Comparison of ENCODE assay signal across 8 cellular contexts in the genomic region with DNA sequence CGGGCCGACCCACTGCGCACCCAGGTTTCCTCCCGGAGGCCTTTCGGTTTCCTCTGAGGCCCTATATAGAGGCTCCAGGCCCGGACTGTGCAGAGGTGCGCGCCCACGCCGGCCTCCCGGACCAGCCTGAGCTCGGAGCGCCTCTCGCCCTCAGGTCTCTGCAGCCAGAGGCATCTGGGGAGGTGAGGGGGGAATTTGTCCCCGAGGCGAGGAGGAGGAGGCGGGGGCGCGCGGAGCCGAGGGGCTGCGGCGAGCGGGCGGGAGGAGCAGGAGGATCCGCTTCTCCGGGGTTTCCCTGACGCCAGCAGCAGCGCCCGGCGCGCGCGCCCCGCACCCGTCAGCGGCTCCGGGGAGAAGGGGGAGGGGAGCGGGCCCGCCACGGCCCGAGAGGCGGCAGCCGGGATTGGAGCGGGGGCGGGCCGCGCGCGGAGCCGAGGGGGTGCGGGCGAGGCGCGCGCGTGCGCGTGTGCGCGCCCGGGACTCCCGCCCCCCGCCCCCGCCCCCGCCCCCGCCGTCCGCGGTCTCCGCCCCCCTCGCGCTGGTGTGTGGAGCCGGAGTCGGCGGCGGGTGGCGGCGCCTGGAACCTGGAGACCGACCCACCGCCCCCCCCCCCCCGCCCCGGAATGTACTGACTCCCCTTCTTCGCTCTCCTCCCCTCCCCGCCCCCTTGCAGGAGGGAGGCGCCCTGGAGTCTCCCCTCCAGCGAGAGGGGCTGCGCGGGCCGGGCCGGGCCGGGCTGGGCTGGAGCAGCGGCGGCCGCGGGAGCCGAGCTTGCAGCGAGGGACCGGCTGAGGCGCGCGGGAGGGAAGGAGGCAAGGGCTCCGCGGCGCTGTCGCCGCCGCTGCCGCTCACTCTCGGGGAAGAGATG. TPM values are rescaled to one million over a fixed set of nuclear protein-coding genes. Genes with fewer than 3 reads are reported as not detected.
DNase-seq lines count a peak whose midpoint lies in the region; ATAC-seq, FAIRE-seq and TF ChIP-seq lines count a peak whose summit lies in the region.

TSS of gene NEO1 (plus strand) at position 653 of the 868 bp plus-strand sequence. CDS start at position 866, 213 bp downstream.

- H3K14ac ChIP-seq in H1 (ENCODE audit: insufficient read length): no peak within 1 kb of the TSS

- peak within 1 kb of the TSS; percentile 79; the same call in 1 of the 2 replicates for H3K18ac ChIP-seq in H1 (ENCODE audit: extremely low read depth, low read length)

- peak within 1 kb of the TSS; percentile 84 for H3K4me3 Mint-ChIP-seq in memory B cell

- peaks cover 1% of the 10 kb centered on the region for H3K27me3 Mint-ChIP-seq in memory B cell

- FAIRE-seq in GM19239 (lab: Jason Lieb, UNC) (peak; percentile 57), H1 (lab: Jason Lieb, UNC) (no peak)

- peak within 1 kb of the TSS; percentile 79; the same call in 1 of the 2 replicates for H2BK5ac ChIP-seq in H1 (ENCODE audit: low read depth, low read length)

- H4K8ac ChIP-seq in H1 (ENCODE audit: extremely low read depth, insufficient read depth, low read length): peak within 1 kb of the TSS; percentile 80

- H3K79me2 ChIP-seq in H1 (ENCODE audit: control insufficient read depth in 1 of 2, insufficient read depth in 2 of 2, low read length in 2 of 2): peaks cover 3 to 39% of the 10 kb centered on the region in 2 experiments; a peak in 3 of 4 replicates

- H3K36me3 ChIP-seq in H1 (ENCODE audit: control insufficient read depth in 2 of 4, insufficient read depth in 4 of 4, low read length in 3 of 4): no peaks in the 10 kb centered on the region

- H3K4me3 ChIP-seq in H1 (ENCODE audit: extremely low read depth in 1 of 4, insufficient read depth in 2 of 4, low read depth in 3 of 4, low read length in 4 of 4): peak within 1 kb of the TSS; percentile 67 to 87 (median 70)

- H3K4me1 ChIP-seq in H1 (replicated peaks in 1 of 4; ENCODE audit: control insufficient read depth in 3 of 4, insufficient read depth in 4 of 4, low read length in 3 of 4): peaks cover 0 to 5% (median 2%) of the 10 kb centered on the region in 4 experiments; a peak in 2 of 7 replicates

- peak; percentile 83 for DNase-seq in ACHN
- DNase-seq in GM19239 (ENCODE audit: insufficient read length, low spot score): peak; percentile 81
- peak; percentile 94 for DNase-seq in NCI-H82 (lab: John Stamatoyannopoulos, UW)
- DNase-seq in activated CD8-positive, alpha-beta memory T cell treated with anti-CD3 and anti-CD28 coated beads, Interleukin-2, amount 50 U/mL, for 24 hours (ENCODE audit: extremely low read depth): peak; percentile 23
- DNase-seq in H1 (ENCODE audit: low read depth in 1 of 2, low spot score in 2 of 2): peak; percentile 68 to 90
- DNase-seq in memory B cell (ENCODE audit: low spot score in 2 of 2): peak; percentile 73 to 81
- DNase-seq in stimulated activated CD4-positive, alpha-beta T cell treated with anti-CD3 and anti-CD28 coated beads, TNF-alpha, amount 100 ng/mL, for 48 hours (ENCODE audit: low read depth in 3 of 3): peak; percentile 50 to 68 (median 53)

- no peak within 1 kb of the TSS for H2BK15ac ChIP-seq in H1 (ENCODE audit: low read length)

- H3K9ac ChIP-seq in H1 (replicated peaks in 1 of 4; ENCODE audit: extremely low read depth in 1 of 4, low read depth in 3 of 4, low read length in 3 of 4): peak within 1 kb of the TSS; percentile 64 to 98 (median 81)

- peak within 1 kb of the TSS; percentile 78; the same call in 1 of the 2 replicates for H3K27ac ChIP-seq in H1 (ENCODE audit: low read depth, low read length)

- H2BK20ac ChIP-seq in H1 (ENCODE audit: low read length): no peak within 1 kb of the TSS

- TF ChIP-seq POLR2A in H1 (IDR thresholded peaks at IDR 0.05; ENCODE audit: control extremely low read depth in 1 of 2, low read depth in 2 of 2, low read length in 2 of 2): peak; percentile 73 to 75

- peaks cover 4% of the 10 kb centered on the region for H3K23me2 ChIP-seq in H1 (ENCODE audit: low read depth, low read length)

- no peak for TF ChIP-seq EP300 in H1 (IDR thresholded peaks at IDR 0.05; ENCODE audit: borderline replicate concordance in 1 of 2, low read depth in 2 of 2, low read length in 2 of 2)

- in situ Hi-C loops in ACHN (cut with HindIII; ENCODE audit: low pct_ligation_motif_present, low pct_unique_long_range_greater_than_20kb, low sequenced_read_pairs): no loop called here

- H4K91ac ChIP-seq in H1 (replicated peaks; ENCODE audit: insufficient read length, low read length): peak within 1 kb of the TSS; percentile 67

- no peak within 1 kb of the TSS for H2BK120ac ChIP-seq in H1 (replicated peaks; ENCODE audit: low read depth, low read length)

- peaks cover 7% of the 10 kb centered on the region for H3K4me1 Mint-ChIP-seq in memory B cell

- H3K9me3 Mint-ChIP-seq in memory B cell: no peaks in the 10 kb centered on the region

- POLR2A ChIA-PET in H1 (lab: Charles Lee; ENCODE audit: partially characterized antibody): interaction anchor here (0.6 to 2.3 kb wide), 9 partner anchors 10 to 266 kb away, joined by 3 to 14 read pairs (median 3); no protein-coding TSS in a partner anchor

- ATAC-seq in HG03520 (IDR thresholded peaks at IDR 0.05; ENCODE audit: unreplicated experiment): peak; percentile 52
- peak; percentile 78 for ATAC-seq in memory B cell (ENCODE audit: low read depth)

- no peak for TF ChIP-seq CTCF in H1 (IDR thresholded peaks at IDR 0.05; ENCODE audit: control extremely low read depth in 1 of 3, insufficient read depth in 1 of 3, low read depth in 1 of 3, low read length in 3 of 3)

- H2AK5ac ChIP-seq in H1 (ENCODE audit: low read depth, low read length): no peak within 1 kb of the TSS

- CTCF ChIA-PET in H1 (lab: Charles Lee; ENCODE audit: partially characterized antibody): interaction anchor here (1.6 kb wide), 1 partner anchor 26 kb away, joined by 6 read pairs; no protein-coding TSS in a partner anchor

- peaks cover 2 to 7% of the 10 kb centered on the region in 2 experiments for H4K20me1 ChIP-seq in H1 (replicated peaks in 1 of 2; ENCODE audit: control insufficient read depth in 1 of 2, insufficient read depth in 2 of 2, low read length in 2 of 2)

- H4K5ac ChIP-seq in H1 (ENCODE audit: insufficient read length, low read depth, low read length): peak within 1 kb of the TSS; percentile 67

- H3K9me3 ChIP-seq in H1 (ENCODE audit: insufficient read depth in 2 of 2, low read depth in 1 of 2, low read length in 1 of 2): no peaks in the 10 kb centered on the region

- peak within 1 kb of the TSS; percentile 32 for H3K27ac Mint-ChIP-seq in memory B cell

- H2BK12ac ChIP-seq in H1 (ENCODE audit: low read depth, low read length): no peak within 1 kb of the TSS

- H3K4me2 ChIP-seq in H1 (ENCODE audit: insufficient read depth in 1 of 2, low read depth in 2 of 2, low read length in 2 of 2): peak within 1 kb of the TSS; percentile 74 to 85

- TF ChIP-seq RAD21 in H1 (IDR thresholded peaks at IDR 0.05 in 1 of 2, conservative IDR thresholded peaks at IDR 0.05 in 1 of 2; ENCODE audit: low read depth in 2 of 2, low read length in 2 of 2): no peak

- peak within 1 kb of the TSS; percentile 25; the same call in 1 of the 2 replicates for H2AFZ ChIP-seq in H1 (ENCODE audit: low read length)

- peak within 1 kb of the TSS; percentile 88 for H3K4ac ChIP-seq in H1 (replicated peaks; ENCODE audit: insufficient read length, low read depth, low read length)

- no peaks in the 10 kb centered on the region for H3K36me3 Mint-ChIP-seq in memory B cell

- H3K79me1 ChIP-seq in H1 (ENCODE audit: low read depth, low read length): peaks cover 5% of the 10 kb centered on the region; the same call in 1 of the 2 replicates

- peak within 1 kb of the TSS; percentile 40 for H3K56ac ChIP-seq in H1 (replicated peaks; ENCODE audit: insufficient read length, low read depth, low read length)

- 2% methylated on average over 23 of the region's 110 CpGs; no CpG with 5 or more reads in 1 of the 2 experiments for WGBS in H1 (ENCODE audit: extremely low coverage in 1 of 2, insufficient coverage in 1 of 2, insufficient read length in 1 of 2, insufficient replicate concordance in 2 of 2, low coverage in 1 of 2, low lambda C conversion rate in 2 of 2, missing lambda C conversion rate in 1 of 2), 2 experiments

- no peaks in the 10 kb centered on the region for H3K27me3 ChIP-seq in H1 (replicated peaks in 1 of 4; ENCODE audit: control insufficient read depth in 3 of 4, extremely low read depth in 1 of 4, insufficient read depth in 3 of 4, low read length in 3 of 4)

- H3K23ac ChIP-seq in H1 (ENCODE audit: insufficient read length): peak within 1 kb of the TSS; percentile 24

TF ChIP-seq in H1, 55 proteins besides CTCF, POLR2A, EP300 and RAD21 (continues in another document):
- TF ChIP-seq CBX5 (IDR thresholded peaks at IDR 0.05; ENCODE audit: low read depth, low read length): no peak
- no peak for TF ChIP-seq SP4 (IDR thresholded peaks at IDR 0.05; ENCODE audit: low read length)
- peak; percentile 79 for TF ChIP-seq ASH2L (IDR thresholded peaks at IDR 0.05; ENCODE audit: low read length)
- no peak for TF ChIP-seq E2F6 (IDR thresholded peaks at IDR 0.05)
- no peak for TF ChIP-seq FOSL1 (IDR thresholded peaks at IDR 0.05; ENCODE audit: insufficient read depth, low read depth, low read length)
- no peak for TF ChIP-seq JUND (IDR thresholded peaks at IDR 0.05; ENCODE audit: low read length)
- no peak for TF ChIP-seq SIRT6 (IDR thresholded peaks at IDR 0.05; ENCODE audit: low read length)
- no peak for TF ChIP-seq SRF (IDR thresholded peaks at IDR 0.05; ENCODE audit: low read depth, low read length)
- TF ChIP-seq RNF2 (IDR thresholded peaks at IDR 0.05; ENCODE audit: borderline replicate concordance, low read depth, low read length, missing control alignments, poor library complexity, severe bottlenecking): no peak
- no peak for TF ChIP-seq EZH2 (IDR thresholded peaks at IDR 0.05; ENCODE audit: low read depth, low read length, severe bottlenecking)
- no peak for TF ChIP-seq CTBP2 (IDR thresholded peaks at IDR 0.05; ENCODE audit: borderline replicate concordance, insufficient read depth, insufficient read length, low read length)

RNA-seq across cellular contexts. Expression of gene NEO1, which starts in this region (rescaled TPM):
- 51.0 and 56.5 TPM in 2 replicates for total RNA-seq in H1 (2021; fragmentation: NEBNext Ultra II Directional; extraction: Animal tissue kit (Norgen Biotek cat#: 25700))
- 36.0 and 36.1 TPM in 2 replicates for polyA plus RNA-seq in H1 (2011; rRNA removed)
- polyA plus RNA-seq in H1 (2011; cell fraction: cytosol; rRNA removed): 22.6 TPM
- 69.6 TPM for polyA plus RNA-seq in H1 (2011; cell fraction: nucleus; rRNA removed)
- 44.0 to 58.8 TPM (median 52.2 TPM) in 4 replicates for polyA plus RNA-seq in H1 (2012, experiment 1 of 2)
- polyA plus RNA-seq in H1 (2012, experiment 2 of 2): 4.2 TPM
- polyA plus RNA-seq in H1 (2013, experiment 1 of 2): 62.3 TPM
- polyA plus RNA-seq in H1 (2013, experiment 2 of 2): 62.8 TPM
- polyA minus RNA-seq in H1 (2011; rRNA and poly(A)+ RNA removed): 54.6 and 64.8 TPM in 2 replicates
- polyA minus RNA-seq in H1 (2011; cell fraction: cytosol; rRNA and poly(A)+ RNA removed): 25.7 TPM
- polyA minus RNA-seq in H1 (2011; cell fraction: nucleus; rRNA and poly(A)+ RNA removed): 40.2 TPM

Comparison
In these comparisons a context has a peak if more than half of its experiments do, and no peak if none do; other contexts are left out.
1. Peak in every context shown above with its lines: DNase-seq, ATAC-seq, H3K4me3 ChIP-seq and H3K27ac ChIP-seq.
2. DNase-seq: peak in every context shown above with its lines; median percentile 94 in NCI-H82; 83 in ACHN; 81 in GM19239; 79 in H1; 77 in memory B cell; 53 in stimulated activated CD4-positive, alpha-beta T cell treated with anti-CD3 and anti-CD28 coated beads, TNF-alpha, amount 100 ng/mL, for 48 hours; 23 in activated CD8-positive, alpha-beta memory T cell treated with anti-CD3 and anti-CD28 coated beads, Interleukin-2, amount 50 U/mL, for 24 hours.